In genomic region chr19:37654833-37655688, GRCh38 we compare ENCODE assay signal across 8 cellular contexts. TPM values are rescaled to one million over a fixed set of nuclear protein-coding genes. Genes with fewer than 3 reads are reported as not detected.
A peak's percentile ranks its signal among the peaks of the same experiment; 100 is the strongest.
DNase-seq lines count a peak whose midpoint lies in the region; ATAC-seq, FAIRE-seq and TF ChIP-seq lines count a peak whose summit lies in the region.

Gene ZFP30 (minus strand): TSS chr19:37655465. CDS start chr19:37647822, 7,643 bp downstream.

- peak within 1 kb of the TSS; percentile 84 for H2AFZ ChIP-seq in H1 (ENCODE audit: low read length)

- H2BK20ac ChIP-seq in H1 (ENCODE audit: low read length): no peak within 1 kb of the TSS

- no peaks in the 10 kb centered on the region for H3K79me1 ChIP-seq in H1 (ENCODE audit: low read depth, low read length)

- H3K14ac ChIP-seq in H1 (ENCODE audit: insufficient read length): no peak within 1 kb of the TSS

- 2% methylated on average over 49 of the region's 66 CpGs; no CpG with 5 or more reads in 1 of the 2 experiments for WGBS in H1 (ENCODE audit: extremely low coverage in 1 of 2, insufficient coverage in 1 of 2, insufficient read length in 1 of 2, insufficient replicate concordance in 2 of 2, low coverage in 1 of 2, low lambda C conversion rate in 2 of 2, missing lambda C conversion rate in 1 of 2), 2 experiments

- H3K4me2 ChIP-seq in H1 (ENCODE audit: insufficient read depth in 1 of 2, low read depth in 2 of 2, low read length in 2 of 2): peak within 1 kb of the TSS; percentile 85 to 89

- H2BK120ac ChIP-seq in H1 (replicated peaks; ENCODE audit: low read depth, low read length): no peak within 1 kb of the TSS

- peak within 1 kb of the TSS; percentile 73 for H4K5ac ChIP-seq in H1 (ENCODE audit: insufficient read length, low read depth, low read length)

- peak within 1 kb of the TSS; percentile 46 for H3K56ac ChIP-seq in H1 (replicated peaks; ENCODE audit: insufficient read length, low read depth, low read length)

- CTCF ChIA-PET in AG04450 (lab: Charles Lee): no interaction called here
- CTCF ChIA-PET in H1 (lab: Charles Lee; ENCODE audit: partially characterized antibody): interaction anchor here (0.6 kb wide), 1 partner anchor 112 kb away, joined by 5 read pairs; no protein-coding TSS in a partner anchor

- peak within 1 kb of the TSS in 3 of 4 experiments; percentile 52 to 62 (median 62); a peak in 5 of 7 replicates for H3K9ac ChIP-seq in H1 (replicated peaks in 1 of 4; ENCODE audit: extremely low read depth in 1 of 4, low read depth in 3 of 4, low read length in 3 of 4)

- peaks cover 12% of the 10 kb centered on the region for H3K23me2 ChIP-seq in H1 (ENCODE audit: low read depth, low read length)

- peak within 1 kb of the TSS; percentile 83; the same call in 1 of the 2 replicates for H2BK15ac ChIP-seq in H1 (ENCODE audit: low read length)

- H3K4ac ChIP-seq in H1 (replicated peaks; ENCODE audit: insufficient read length, low read depth, low read length): peak within 1 kb of the TSS; percentile 69

- H3K36me3 ChIP-seq in H1 (ENCODE audit: control insufficient read depth in 2 of 4, insufficient read depth in 4 of 4, low read length in 3 of 4): no peaks in the 10 kb centered on the region

- H4K20me1 ChIP-seq in H1 (replicated peaks in 1 of 2; ENCODE audit: control insufficient read depth in 1 of 2, insufficient read depth in 2 of 2, low read length in 2 of 2): no peaks in the 10 kb centered on the region

- peaks cover 0 to 14% of the 10 kb centered on the region in 2 experiments; a peak in 2 of 4 replicates for H3K79me2 ChIP-seq in H1 (ENCODE audit: control insufficient read depth in 1 of 2, insufficient read depth in 2 of 2, low read length in 2 of 2)

- H3K27ac ChIP-seq in AG04450 (ENCODE audit: low read depth, low read length) (peak within 1 kb of the TSS; percentile 84), H1 (ENCODE audit: low read depth, low read length) (peak within 1 kb of the TSS; percentile 39; the same call in 1 of the 2 replicates)

- no peak for TF ChIP-seq CTCF in AG04450 (IDR thresholded peaks at IDR 0.05; ENCODE audit: low read depth, low read length)
- TF ChIP-seq CTCF in H1 (IDR thresholded peaks at IDR 0.05; ENCODE audit: control extremely low read depth in 1 of 3, insufficient read depth in 1 of 3, low read depth in 1 of 3, low read length in 3 of 3): no peak

- peak; percentile 66 for ATAC-seq in GM18909 (IDR thresholded peaks at IDR 0.05; ENCODE audit: poor library complexity, unreplicated experiment)
- ATAC-seq in HG03139 (IDR thresholded peaks at IDR 0.05; ENCODE audit: unreplicated experiment): peak; percentile 47

- peak within 1 kb of the TSS; percentile 85 for H4K8ac ChIP-seq in H1 (ENCODE audit: extremely low read depth, insufficient read depth, low read length)

- H3K23ac ChIP-seq in H1 (ENCODE audit: insufficient read length): no peak within 1 kb of the TSS

- no peak for TF ChIP-seq RAD21 in H1 (IDR thresholded peaks at IDR 0.05 in 1 of 2, conservative IDR thresholded peaks at IDR 0.05 in 1 of 2; ENCODE audit: low read depth in 2 of 2, low read length in 2 of 2)

- H3K27me3 ChIP-seq in AG04450 (ENCODE audit: control insufficient read depth, insufficient read depth, low read length): no peaks in the 10 kb centered on the region
- H3K27me3 ChIP-seq in H1 (replicated peaks in 1 of 4; ENCODE audit: control insufficient read depth in 3 of 4, extremely low read depth in 1 of 4, insufficient read depth in 3 of 4, low read length in 3 of 4): no peaks in the 10 kb centered on the region

- peak within 1 kb of the TSS; percentile 84 for H3K4me3 ChIP-seq in AG04450 (ENCODE audit: low read depth, low read length)
- peak within 1 kb of the TSS; percentile 58 to 90 (median 75) for H3K4me3 ChIP-seq in H1 (ENCODE audit: extremely low read depth in 1 of 4, insufficient read depth in 2 of 4, low read depth in 3 of 4, low read length in 4 of 4)

- TF ChIP-seq EP300 in H1 (IDR thresholded peaks at IDR 0.05; ENCODE audit: borderline replicate concordance in 1 of 2, low read depth in 2 of 2, low read length in 2 of 2): no peak

- POLR2A ChIA-PET in AG04450 (lab: Yijun Ruan, JAX): interaction anchor here (1.3 kb wide), 2 partner anchors 61 to 64 kb away, joined by 3 read pairs; partner anchors contain the start of genes ZNF540, ZNF571 and ZNF607
- POLR2A ChIA-PET in H1 (lab: Charles Lee; ENCODE audit: partially characterized antibody): interaction anchor here (0.8 to 1.3 kb wide), 4 partner anchors 8 to 148 kb away, joined by 3 to 9 read pairs (median 5); partner anchors contain the start of genes ZNF540, ZNF571, ZNF573 and ZNF793

- no peak for FAIRE-seq in H1 (lab: Jason Lieb, UNC)

- peak; percentile 63 for DNase-seq in AG04450 (ENCODE audit: low read depth, low spot score)
- DNase-seq in NCI-H524 (lab: John Stamatoyannopoulos, UW): peak; percentile 93 to 95
- DNase-seq in activated CD8-positive, alpha-beta memory T cell treated with anti-CD3 and anti-CD28 coated beads for 24 hours: peak; percentile 89
- peak in 1 of 2 experiments; percentile 85 for DNase-seq in H1 (ENCODE audit: low read depth in 1 of 2, low spot score in 2 of 2)
- peak; percentile 94 for DNase-seq in mesenteric fat pad (ENCODE audit: low spot score)
- peak; percentile 53 for DNase-seq in stimulated activated CD8-positive, alpha-beta memory T cell treated with anti-CD3 and anti-CD28 coated beads, Interleukin-12 subunit alpha, Interleukin-12 subunit beta, amount 100 ng/mL, for 24 hours (ENCODE audit: extremely low read depth)

- peaks cover 19% of the 10 kb centered on the region for H3K9me3 ChIP-seq in AG04450 (ENCODE audit: control insufficient read depth, insufficient read depth, low read length)
- H3K9me3 ChIP-seq in H1 (ENCODE audit: insufficient read depth in 2 of 2, low read depth in 1 of 2, low read length in 1 of 2): no peaks in the 10 kb centered on the region

- H4K91ac ChIP-seq in H1 (replicated peaks; ENCODE audit: insufficient read length, low read length): peak within 1 kb of the TSS; percentile 98

- peak in 1 of 2 experiments; percentile 27; a peak in 1 of 3 replicates for TF ChIP-seq POLR2A in H1 (IDR thresholded peaks at IDR 0.05; ENCODE audit: control extremely low read depth in 1 of 2, low read depth in 2 of 2, low read length in 2 of 2)

- H2AK5ac ChIP-seq in H1 (ENCODE audit: low read depth, low read length): no peak within 1 kb of the TSS

- peaks cover 0 to 2% (median 0%) of the 10 kb centered on the region in 4 experiments; a peak in 2 of 7 replicates for H3K4me1 ChIP-seq in H1 (replicated peaks in 1 of 4; ENCODE audit: control insufficient read depth in 3 of 4, insufficient read depth in 4 of 4, low read length in 3 of 4)

- peak within 1 kb of the TSS; percentile 50; the same call in 1 of the 2 replicates for H2BK12ac ChIP-seq in H1 (ENCODE audit: low read depth, low read length)

- H3K18ac ChIP-seq in H1 (ENCODE audit: extremely low read depth, low read length): peak within 1 kb of the TSS; percentile 85; the same call in 1 of the 2 replicates

- H2BK5ac ChIP-seq in H1 (ENCODE audit: low read depth, low read length): peak within 1 kb of the TSS; percentile 48; the same call in 1 of the 2 replicates

TF ChIP-seq in H1, 55 proteins besides CTCF, POLR2A, EP300 and RAD21:
- 0 out of 4 replicates have a peak, but pooled peaks have one; percentile 38 to 71 for TF ChIP-seq HDAC2 (IDR thresholded peaks at IDR 0.05; ENCODE audit: borderline replicate concordance in 1 of 2, low read depth in 2 of 2, low read length in 2 of 2)
- 0 out of 4 replicates have a peak, but pooled peaks of 1 of the 2 experiments have one; percentile 55 for TF ChIP-seq SIN3A (conservative IDR thresholded peaks at IDR 0.05 in 1 of 2, IDR thresholded peaks at IDR 0.05 in 1 of 2; ENCODE audit: low read depth in 1 of 2, low read length in 2 of 2)
- TF ChIP-seq CBX5 (IDR thresholded peaks at IDR 0.05; ENCODE audit: low read depth, low read length): no peak
- no peak for TF ChIP-seq BRCA1 (IDR thresholded peaks at IDR 0.05; ENCODE audit: low read depth, low read length)
- peak; percentile 5; the same call in 1 of the 2 replicates for TF ChIP-seq BACH1 (IDR thresholded peaks at IDR 0.05; ENCODE audit: low read length)
- peak; percentile 47; the same call in 1 of the 2 replicates for TF ChIP-seq RBBP5 (IDR thresholded peaks at IDR 0.05; ENCODE audit: borderline replicate concordance, low read depth, low read length)
- 0 out of 2 replicates have a peak, but pooled peaks have one; percentile 4 for TF ChIP-seq TBP (IDR thresholded peaks at IDR 0.05; ENCODE audit: low read depth, low read length)
- TF ChIP-seq EGR1 (IDR thresholded peaks at IDR 0.05; ENCODE audit: borderline replicate concordance, low read depth, low read length): no peak
- peak; percentile 52; the same call in 1 of the 2 replicates for TF ChIP-seq YY1 (IDR thresholded peaks at IDR 0.05; ENCODE audit: low read depth, low read length)
- no peak for TF ChIP-seq MAFK (IDR thresholded peaks at IDR 0.05; ENCODE audit: low read depth, low read length)
- peak; percentile 42 for TF ChIP-seq ASH2L (IDR thresholded peaks at IDR 0.05; ENCODE audit: low read length)
- peak; percentile 25; the same call in 1 of the 2 replicates for TF ChIP-seq NRF1 (IDR thresholded peaks at IDR 0.05; ENCODE audit: low read depth, low read length)
- TF ChIP-seq KDM4A (IDR thresholded peaks at IDR 0.05; ENCODE audit: low read depth, low read length, severe bottlenecking): peak; percentile 85
- no peak for TF ChIP-seq HDAC6 (IDR thresholded peaks at IDR 0.05; ENCODE audit: low read depth, low read length)

RNA-seq across cellular contexts. Expression of gene ZFP30, which starts in this region (rescaled TPM):
- polyA plus RNA-seq in AG04450 (2011; rRNA removed) (4.9 and 5.7 TPM in 2 replicates), H1 (2011; rRNA removed) (1.3 and 1.4 TPM in 2 replicates)
- polyA minus RNA-seq in AG04450 (2011; rRNA and poly(A)+ RNA removed): 5.1 and 8.1 TPM in 2 replicates
- 6.1 and 8.7 TPM in 2 replicates for total RNA-seq in H1 (2021; fragmentation: NEBNext Ultra II Directional; extraction: Animal tissue kit (Norgen Biotek cat#: 25700))
- 1.6 TPM for polyA plus RNA-seq in H1 (2011; cell fraction: cytosol; rRNA removed)
- 3.6 TPM for polyA plus RNA-seq in H1 (2011; cell fraction: nucleus; rRNA removed)
- polyA plus RNA-seq in H1 (2012, experiment 1 of 2): 3.2 to 4.7 TPM (median 4.0 TPM) in 4 replicates
- polyA plus RNA-seq in H1 (2012, experiment 2 of 2): 0.37 TPM
- 2.9 TPM for polyA plus RNA-seq in H1 (2013, experiment 1 of 2)
- 2.5 TPM for polyA plus RNA-seq in H1 (2013, experiment 2 of 2)
- polyA minus RNA-seq in H1 (2011; rRNA and poly(A)+ RNA removed): 4.7 and 6.9 TPM in 2 replicates
- 2.3 TPM for polyA minus RNA-seq in H1 (2011; cell fraction: cytosol; rRNA and poly(A)+ RNA removed)
- polyA minus RNA-seq in H1 (2011; cell fraction: nucleus; rRNA and poly(A)+ RNA removed): 9.9 TPM
- total RNA-seq in mesenteric fat pad: 8.3 TPM
